Comparison of ENCODE assay signal across 8 cellular contexts in genomic region chr14:75069021-75069810, GRCh38. TPM values are rescaled to one million over a fixed set of nuclear protein-coding genes. Genes with fewer than 3 reads are reported as not detected.
DNase-seq lines count a peak whose midpoint lies in the region; ATAC-seq, FAIRE-seq and TF ChIP-seq lines count a peak whose summit lies in the region.

ZC2HC1C (plus strand) TSS chr14:75069641; CDS start chr14:75070574, 933 bp downstream.

- TF ChIP-seq CTCF in HCT116 (IDR thresholded peaks at IDR 0.05 in 2 of 3, conservative IDR thresholded peaks at IDR 0.05 in 1 of 3; ENCODE audit: borderline replicate concordance in 1 of 3, insufficient read depth in 1 of 3, low read depth in 2 of 3, low read length in 2 of 3) (no peak), GM12878 (IDR thresholded peaks at IDR 0.05 in 2 of 3, conservative IDR thresholded peaks at IDR 0.05 in 1 of 3; ENCODE audit: control insufficient read depth in 2 of 3, extremely low read depth in 1 of 3, insufficient read depth in 1 of 3, low read depth in 3 of 3, low read length in 3 of 3) (no peak)

- H3K9ac ChIP-seq in ES-I3 (ENCODE audit: low read depth, low read length) (peak within 1 kb of the TSS; percentile 95), HCT116 (ENCODE audit: low read length) (peak within 1 kb of the TSS; percentile 76), GM12878 (ENCODE audit: control insufficient read depth, insufficient read depth, low read length) (peak within 1 kb of the TSS; percentile 66)

- H2AFZ ChIP-seq in HCT116 (ENCODE audit: low read depth, low read length, poor library complexity, severe bottlenecking) (no peak within 1 kb of the TSS), GM12878 (ENCODE audit: control insufficient read depth, low read depth, low read length) (peak within 1 kb of the TSS; percentile 96)

- BruUV-seq in HCT116 (replicated peaks; lab: Mats Ljungman, UMichigan) (no TSS peak), GM12878 (replicated peaks; lab: Mats Ljungman, UMichigan) (no TSS peak)

- DNase-seq in HCT116 (ENCODE audit: low read depth, low spot score) (peak; percentile 64), NCI-H128 (lab: John Stamatoyannopoulos, UW; ENCODE audit: unreplicated experiment) (peak; percentile 89), T-helper 22 cell (ENCODE audit: low read depth) (peak; percentile 12), GM12878 (ENCODE audit: low read depth, low spot score) (no peak), hypothalamus (lab: John Stamatoyannopoulos, UW) (peak; percentile 71 to 98 (median 93)), renal cortical epithelial cell (ENCODE audit: low read depth) (peak; percentile 85), SJCRH30 (no peak)

- no peaks in the 10 kb centered on the region for H3K27me3 ChIP-seq in HCT116 (ENCODE audit: insufficient read depth, low read length)
- no peaks in the 10 kb centered on the region for H3K27me3 ChIP-seq in GM12878 (replicated peaks in 1 of 2; ENCODE audit: control insufficient read depth in 2 of 2, insufficient read depth in 2 of 2, low read length in 1 of 2)
- H3K27me3 ChIP-seq in SJCRH30 = no peaks in the 10 kb centered on the region

- no peaks in the 10 kb centered on the region for H3K9me2 ChIP-seq in HCT116 (ENCODE audit: insufficient read depth)

- no peaks in the 10 kb centered on the region for H3K36me3 ChIP-seq in ES-I3 (ENCODE audit: insufficient read depth, low read length)
- H3K36me3 ChIP-seq in HCT116 (ENCODE audit: control insufficient read depth in 1 of 2, insufficient read depth in 2 of 2, low read length in 2 of 2) = no peaks in the 10 kb centered on the region
- no peaks in the 10 kb centered on the region for H3K36me3 ChIP-seq in GM12878 (ENCODE audit: control insufficient read depth in 2 of 2, insufficient read depth in 2 of 2, low read length in 1 of 2)
- no peaks in the 10 kb centered on the region for H3K36me3 ChIP-seq in SJCRH30

- intact Hi-C loops in HCT116 (cut with micrococcal nuclease) (no loop called here), GM12878 (cut with micrococcal nuclease; ENCODE audit: unreplicated experiment) (no loop called here)

- H3K4me1 ChIP-seq in ES-I3 (ENCODE audit: insufficient read depth, low read length) (0 out of 2 replicates have a peak, but pooled peaks cover 4% of the 10 kb centered on the region), HCT116 (ENCODE audit: control insufficient read depth in 1 of 2, insufficient read depth in 2 of 2, low read length in 2 of 2) (peaks cover 12 to 26% of the 10 kb centered on the region in 2 experiments), GM12878 (ENCODE audit: control insufficient read depth, insufficient read depth, low read length) (peaks cover 8% of the 10 kb centered on the region), SJCRH30 (peaks cover 2% of the 10 kb centered on the region; the same call in 1 of the 2 replicates)

- 2% methylated on average over 60 of the region's 60 CpGs for WGBS in GM12878 (ENCODE audit: insufficient coverage, insufficient replicate concordance, low lambda C conversion rate, missing lambda C conversion rate)

- H3K27ac ChIP-seq in HCT116 (ENCODE audit: low read depth, low read length) (peak within 1 kb of the TSS; percentile 76), GM12878 (ENCODE audit: control insufficient read depth, insufficient read depth) (peak within 1 kb of the TSS; percentile 47), SJCRH30 (no peak within 1 kb of the TSS)

- TF ChIP-seq POLR2A in HCT116 (IDR thresholded peaks at IDR 0.05; ENCODE audit: borderline replicate concordance, extremely low read depth, insufficient read depth, insufficient read length) = peak; percentile 65
- TF ChIP-seq POLR2A in GM12878 (IDR thresholded peaks at IDR 0.05; ENCODE audit: low read depth, low read length) = peak; percentile 69

- FAIRE-seq in GM12878 (lab: Jason Lieb, UNC) = peak; percentile 59

- ATAC-seq in HCT116 = peak; percentile 88
- ATAC-seq in GM12878 = peak; percentile 92

- POLR2A ChIA-PET in HCT116 (lab: Charles Lee) = interaction anchor here (0.5 to 0.9 kb wide), 3 partner anchors 20 to 240 kb away, joined by 3 to 4 read pairs (median 3); partner anchors contain the start of gene RPS6KL1
- POLR2A ChIA-PET in GM12878 (lab: Charles Lee) = interaction anchor here (0.6 to 1.2 kb wide), 3 partner anchors 14 to 27 kb away, joined by 3 read pairs; no protein-coding TSS in a partner anchor

- SMC1A ChIA-PET in GM12878 (lab: Charles Lee; ENCODE audit: uncharacterized antibody, unreplicated experiment) = interaction anchor here (0.8 to 1.5 kb wide), 5 partner anchors 8 to 208 kb away, joined by 3 to 4 read pairs (median 3); no protein-coding TSS in a partner anchor

- H3K79me2 ChIP-seq in HCT116 (ENCODE audit: insufficient read depth, low read length) (no peaks in the 10 kb centered on the region), GM12878 (ENCODE audit: control insufficient read depth, insufficient read depth, low read length) (peaks cover 7% of the 10 kb centered on the region)

- H3K4me3 ChIP-seq in HCT116 (replicated peaks in 1 of 2; ENCODE audit: low read depth in 1 of 2, low read length in 2 of 2) (peak within 1 kb of the TSS; percentile 52 to 54), GM12878 (peak within 1 kb of the TSS; percentile 79), SJCRH30 (no peak within 1 kb of the TSS)

- no peak for TF ChIP-seq EP300 in GM12878 (IDR thresholded peaks at IDR 0.05; ENCODE audit: borderline replicate concordance in 1 of 2, control insufficient read depth in 1 of 2, low read depth in 2 of 2, low read length in 2 of 2)

- H3K4me2 ChIP-seq in HCT116 (ENCODE audit: low read length) (peak within 1 kb of the TSS; percentile 81), GM12878 (ENCODE audit: control insufficient read depth, insufficient read depth) (peak within 1 kb of the TSS; percentile 91)

- in situ Hi-C loops in GM12878 (cut with MboI) = no loop called here

- no peaks in the 10 kb centered on the region for H3K9me3 ChIP-seq in ES-I3 (ENCODE audit: control insufficient read depth, insufficient read depth, low read length)
- H3K9me3 ChIP-seq in HCT116 (ENCODE audit: control insufficient read depth in 1 of 2, insufficient read depth in 1 of 2, low read depth in 1 of 2, low read length in 2 of 2) = no peaks in the 10 kb centered on the region
- H3K9me3 ChIP-seq in GM12878 (replicated peaks; ENCODE audit: control insufficient read depth, insufficient read depth, low read length) = no peaks in the 10 kb centered on the region
- no peaks in the 10 kb centered on the region for H3K9me3 ChIP-seq in SJCRH30 (replicated peaks)

- TF ChIP-seq RAD21 in HCT116 (IDR thresholded peaks at IDR 0.05; ENCODE audit: low read depth) (no peak), GM12878 (IDR thresholded peaks at IDR 0.05; ENCODE audit: insufficient read depth, low read depth, low read length) (no peak)

- H4K20me1 ChIP-seq in HCT116 (ENCODE audit: insufficient read depth) (no peaks in the 10 kb centered on the region), GM12878 (ENCODE audit: control insufficient read depth, insufficient read depth) (no peaks in the 10 kb centered on the region)

- RAD21 ChIA-PET in HCT116 (lab: Charles Lee; ENCODE audit: low non-redundant PET in 1 of 2, low total read pairs in 2 of 2, uncharacterized antibody in 2 of 2, unreplicated experiment in 2 of 2) = no interaction called here
- RAD21 ChIA-PET in GM12878 (lab: Charles Lee; ENCODE audit: unreplicated experiment) = interaction anchor here (0.8 kb wide), 2 partner anchors 17 to 66 kb away, joined by 3 read pairs; no protein-coding TSS in a partner anchor

- CTCF ChIA-PET in HCT116 (lab: Charles Lee) (interaction anchor here (0.7 to 1.1 kb wide), 4 partner anchors 124 to 169 kb away, joined by 3 to 4 read pairs (median 3); partner anchors contain the start of gene RPS6KL1), GM12878 (lab: Yijun Ruan, JAX) (interaction anchor here (0.6 to 1.6 kb wide), 7 partner anchors 17 to 372 kb away, joined by 3 to 6 read pairs (median 3); no protein-coding TSS in a partner anchor)

TF ChIP-seq in HCT116, 20 proteins besides CTCF, POLR2A, EP300 and RAD21 (continues in another document):
- TF ChIP-seq ELF1 (IDR thresholded peaks at IDR 0.05; ENCODE audit: borderline replicate concordance, low read depth) (no peak), EGR1 (IDR thresholded peaks at IDR 0.05; ENCODE audit: low read depth) (0 out of 2 replicates have a peak, but pooled peaks have one; percentile 18), CBX3 (IDR thresholded peaks at IDR 0.05; ENCODE audit: low read depth) (no peak), POLR2AphosphoS5 (IDR thresholded peaks at IDR 0.05; ENCODE audit: low read depth, low read length) (peak; percentile 82), SRF (IDR thresholded peaks at IDR 0.05; ENCODE audit: low read depth) (no peak)

TF ChIP-seq in GM12878, 131 proteins besides CTCF, POLR2A, EP300 and RAD21 (continues in another document):
- TF ChIP-seq NFYA (IDR thresholded peaks at IDR 0.05; ENCODE audit: borderline replicate concordance, low read depth, low read length) = no peak
- TF ChIP-seq MYC (IDR thresholded peaks at IDR 0.05; ENCODE audit: insufficient read depth, insufficient read length, insufficient replicate concordance, low read length, severe bottlenecking) = peak; percentile 88
- no peak for TF ChIP-seq BMI1 (IDR thresholded peaks at IDR 0.05; ENCODE audit: borderline replicate concordance)
- TF ChIP-seq POU2F2 (IDR thresholded peaks at IDR 0.05; ENCODE audit: borderline replicate concordance, low read depth, low read length) = peak; percentile 11; the same call in 1 of the 3 replicates
- TF ChIP-seq BHLHE40 (IDR thresholded peaks at IDR 0.05; ENCODE audit: borderline replicate concordance in 1 of 2, low read depth in 2 of 2, low read length in 1 of 2) = peak in 1 of 2 experiments; percentile 67; a peak in 2 of 4 replicates

RNA-seq across cellular contexts. Expression of gene ZC2HC1C, which starts in this region (rescaled TPM):
- total RNA-seq in HCT116 (2021; ENCODE audit: unreplicated experiment) (0.98 TPM), GM12878 (2014; rRNA removed) (1.8 and 2.2 TPM in 2 replicates), GM12878 (2014; rRNA removed; fragmentation: Illumina TruSeq; extraction: Trizol) (1.8 and 2.0 TPM in 2 replicates), GM12878 (2021) (1.1 and 1.7 TPM in 2 replicates), renal cortical epithelial cell (1.6 and 4.7 TPM in 2 replicates)
- 0.36 and 0.77 TPM in 2 replicates for polyA plus RNA-seq in HCT116 (2012)
- 0.56 and 1.1 TPM in 2 replicates for total RNA-seq in GM12878 (2013; cell fraction: nucleolus; rRNA removed)
- 1.2 TPM for polyA plus RNA-seq in GM12878 (2011; ENCODE audit: low read depth)
- polyA plus RNA-seq in GM12878 (2011; rRNA removed) (0.71 and 0.92 TPM in 2 replicates), GM12878 (2014; fragmentation: Illumina TruSeq; extraction: Trizol) (0.90 and 1.2 TPM in 2 replicates), GM12878 (2014; fragmentation: Nextera tagmentation; extraction: Ambion mirVana) (1 to 10 TPM; 1.3 to 1.4 TPM), GM12878 (2014; rRNA removed) (1.7 and 2.4 TPM in 2 replicates), GM12878 (2016; fragmentation: Nextera tagmentation; extraction: Ambion mirVana) (1 to 10 TPM; 2.9 to 3.7 TPM)
- polyA plus RNA-seq in GM12878 (2011; cell fraction: cytosol; rRNA removed) = 0.62 and 0.73 TPM in 2 replicates
- 0.48 and 1.1 TPM in 2 replicates for polyA plus RNA-seq in GM12878 (2011; cell fraction: nucleus; rRNA removed)
- 1.1 and 1.2 TPM in 2 replicates for polyA plus RNA-seq in GM12878 (2012)
- 0.82 TPM in 1 of 2 replicates, not detected in the other for polyA minus RNA-seq in GM12878 (2011; rRNA and poly(A)+ RNA removed)
- polyA minus RNA-seq in GM12878 (2011; cell fraction: cytosol; rRNA and poly(A)+ RNA removed) = not detected in 2 replicates
- polyA minus RNA-seq in GM12878 (2011; cell fraction: nucleus; rRNA and poly(A)+ RNA removed) = 0.19 and 0.60 TPM in 2 replicates
- not detected in 2 replicates for total RNA-seq in SJCRH30 (2014; rRNA removed; shearing (Covaris generic))

Comparison
In these comparisons a context has a peak if more than half of its experiments do, and no peak if none do; other contexts are left out.
1. Peak in DNase-seq, ATAC-seq, H3K4me3 ChIP-seq, H3K27ac ChIP-seq, H3K9ac ChIP-seq and H3K4me2 ChIP-seq in HCT116; RNA of the gene not detected or under 1 TPM.
2. DNase-seq: peak in NCI-H128 (single experiment), T-helper 22 cell (single experiment), hypothalamus (51 of 51) and renal cortical epithelial cell (single experiment); none in GM12878 (single experiment) and SJCRH30 (0 of 2).
3. Peak in every context shown above with its lines, with median percentiles within 50 percentile points of each other: H3K9ac ChIP-seq.